In the genomic region with DNA sequence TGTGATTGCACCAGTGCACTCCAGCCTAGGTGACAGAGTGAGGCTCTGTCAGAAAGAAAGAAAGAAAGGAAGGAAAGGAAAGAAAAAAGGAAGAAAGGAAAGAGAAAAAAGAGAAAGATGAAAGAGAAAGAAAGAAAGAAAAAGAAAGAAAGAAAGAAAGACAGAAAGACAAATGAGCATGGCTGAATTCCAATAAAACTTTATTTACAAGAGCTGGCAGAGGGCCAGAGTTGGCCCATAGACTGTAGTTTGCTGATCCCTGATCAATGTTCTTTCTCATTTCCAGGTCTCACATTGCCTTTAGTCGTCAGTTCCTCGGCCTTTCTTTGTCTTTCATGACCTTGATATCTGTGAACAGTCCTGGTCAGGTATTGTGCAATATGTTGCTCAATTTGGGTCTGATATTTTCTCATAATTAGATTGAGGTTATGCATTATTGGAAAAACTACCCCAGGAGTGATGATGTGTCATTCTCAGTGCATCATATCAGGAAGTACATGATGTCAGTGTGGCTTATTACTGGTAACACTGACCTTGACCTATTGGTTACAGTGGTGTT, we compare ENCODE assay signal across 10 cellular contexts.
DNase-seq lines count a peak whose midpoint lies in the region; ATAC-seq and TF ChIP-seq lines count a peak whose summit lies in the region.
"Had no signal": no experiment of that assay in that cellular context is flagged by ENCODE, and none has a peak within 500 bp of the region (broad histone marks: within the 10 kb centered on the region; RNA-seq: fewer than 3 reads in every experiment).

No MANE protein-coding gene starts in this region.

- H3K36me3 ChIP-seq in ACC112 (ENCODE audit: insufficient read depth, low read length) (no peaks in the 10 kb centered on the region), stomach (no peaks in the 10 kb centered on the region)

- H3K4me1 ChIP-seq in ACC112 (ENCODE audit: control insufficient read depth, insufficient read depth, low read length, unreplicated experiment) (peaks cover 30% of the 10 kb centered on the region), stomach (peaks cover 0 to 18% (median 2%) of the 10 kb centered on the region in 4 donors)

- peak overlapping the region; percentile 87 for H3K27ac Mint-ChIP-seq in activated T-helper 17 cell treated with anti-CD3 and anti-CD28 coated beads, Interleukin-2, amount 50 U/mL, for 72 hours

- 30 to 53% (median 35%) methylated on average over 2 of the region's 2 CpGs for WGBS in stomach, 5 donors

- H3K36me3 Mint-ChIP-seq in activated T-helper 17 cell treated with anti-CD3 and anti-CD28 coated beads, Interleukin-2, amount 50 U/mL, for 72 hours (ENCODE audit: low read depth): no peaks in the 10 kb centered on the region

- H3K79me2 ChIP-seq in ACC112 (ENCODE audit: control insufficient read depth, insufficient read depth, low read length, unreplicated experiment): no peaks in the 10 kb centered on the region

- intact Hi-C loops in stomach (cut with DNase I; ENCODE audit: low total_unique reads): no loop called here

- H3K4me3 ChIP-seq in ACC112 (ENCODE audit: low read depth, low read length): no peak overlapping the region
- no peak overlapping the region for H3K4me3 ChIP-seq in HL-60 (replicated peaks; ENCODE audit: insufficient read depth, low read length)
- no peak overlapping the region for H3K4me3 ChIP-seq in stomach

- TF ChIP-seq EP300 in stomach (IDR thresholded peaks at IDR 0.05): no peak

- H3K27me3 ChIP-seq in ACC112 (ENCODE audit: insufficient read depth, low read length): no peaks in the 10 kb centered on the region
- H3K27me3 ChIP-seq in HL-60 (ENCODE audit: insufficient read depth, poor library complexity, severe bottlenecking): no peaks in the 10 kb centered on the region
- peaks cover 0 to 28% (median 0%) of the 10 kb centered on the region in 3 donors for H3K27me3 ChIP-seq in stomach

- no peak for TF ChIP-seq POLR2A in stomach (IDR thresholded peaks at IDR 0.05)

- peak overlapping the region; percentile 90 for H3K27ac ChIP-seq in ACC112 (ENCODE audit: low read depth, low read length)
- no peak overlapping the region for H3K27ac ChIP-seq in HL-60 (replicated peaks)
- no peak overlapping the region for H3K27ac ChIP-seq in stomach

- H2AFZ ChIP-seq in ACC112 (ENCODE audit: low read length, unreplicated experiment): no peak overlapping the region

- peak; percentile 74 for ATAC-seq in activated T-helper 17 cell treated with anti-CD3 and anti-CD28 coated beads, Interleukin-2, amount 50 U/mL, for 72 hours (replicated peaks)
- no peak for ATAC-seq in HG03280 (IDR thresholded peaks at IDR 0.05; ENCODE audit: unreplicated experiment)

- H3K4me3 Mint-ChIP-seq in activated T-helper 17 cell treated with anti-CD3 and anti-CD28 coated beads, Interleukin-2, amount 50 U/mL, for 72 hours: peak overlapping the region; percentile 20

- DNase-seq in HL-60 (ENCODE audit: low read depth in 1 of 2, low spot score in 1 of 2): peak; percentile 15 to 79
- peak; percentile 85 for DNase-seq in iris pigment epithelial cell (ENCODE audit: low read depth)
- DNase-seq in DMS153 (lab: John Stamatoyannopoulos, UW): no peak
- no peak for DNase-seq in NCI-H2171 (lab: John Stamatoyannopoulos, UW)
- DNase-seq in stomach: no peak
- DNase-seq: cerebellar nuclear complex, NCI-H1417 treated with DMSO at 0.1 percent for 48 hours had no signal

- no peaks in the 10 kb centered on the region for H3K27me3 Mint-ChIP-seq in activated T-helper 17 cell treated with anti-CD3 and anti-CD28 coated beads, Interleukin-2, amount 50 U/mL, for 72 hours

- H3K9me3 ChIP-seq in stomach: no peaks in the 10 kb centered on the region

- H3K9me3 Mint-ChIP-seq in activated T-helper 17 cell treated with anti-CD3 and anti-CD28 coated beads, Interleukin-2, amount 50 U/mL, for 72 hours: no peaks in the 10 kb centered on the region

- H3K4me1 Mint-ChIP-seq in activated T-helper 17 cell treated with anti-CD3 and anti-CD28 coated beads, Interleukin-2, amount 50 U/mL, for 72 hours: peaks cover 36% of the 10 kb centered on the region

- TF ChIP-seq CTCF in HL-60 (IDR thresholded peaks at IDR 0.05; ENCODE audit: insufficient read depth, low read length) (no peak), stomach (IDR thresholded peaks at IDR 0.05) (no peak)

Comparison
In these comparisons a context has a peak if more than half of its experiments do, and no peak if none do; other contexts are left out.
1. DNase-seq: peak in HL-60 (2 of 2) and iris pigment epithelial cell (single experiment); none in DMS153 (single experiment), NCI-H2171 (single experiment) and stomach (single experiment).